Comparison of ENCODE assay signal across 1 cellular context in genomic region chr18:80213173-80213572, GRCh38.
TF ChIP-seq lines count a peak whose summit lies in the region.

No MANE protein-coding gene starts in this region.

TF ChIP-seq in HepG2, 621 proteins besides CTCF, POLR2A, EP300 and RAD21 (continued from another document):
- no peak for TF ChIP-seq ZNF451 (CRISPR knock-in tag; IDR thresholded peaks at IDR 0.05)
- TF ChIP-seq TFE3 (CRISPR knock-in tag; IDR thresholded peaks at IDR 0.05), result no peak
- TF ChIP-seq ARID2 (CRISPR knock-in tag; IDR thresholded peaks at IDR 0.05; ENCODE audit: borderline replicate concordance), result no peak
- TF ChIP-seq HES4 (CRISPR knock-in tag; IDR thresholded peaks at IDR 0.05; ENCODE audit: borderline replicate concordance), result no peak
- no peak for TF ChIP-seq MATR3 (CRISPR knock-in tag; IDR thresholded peaks at IDR 0.05)
- no peak for TF ChIP-seq SPEN (CRISPR knock-in tag; IDR thresholded peaks at IDR 0.05; ENCODE audit: low read depth)
- no peak for TF ChIP-seq IKZF4 (CRISPR knock-in tag; IDR thresholded peaks at IDR 0.05; ENCODE audit: borderline replicate concordance, low read depth, not compliant biosample characterization)
- TF ChIP-seq TBP (CRISPR knock-in tag; IDR thresholded peaks at IDR 0.05), result no peak
- no peak for TF ChIP-seq TEAD3 (CRISPR knock-in tag; optimal IDR thresholded peaks at IDR 0.05; ENCODE audit: borderline replicate concordance)
- TF ChIP-seq REST (IDR thresholded peaks at IDR 0.05; ENCODE audit: borderline replicate concordance in 1 of 2, low read depth in 1 of 2, low read length in 2 of 2), result no peak
- no peak for TF ChIP-seq ARID4A (CRISPR knock-in tag; IDR thresholded peaks at IDR 0.05; ENCODE audit: borderline replicate concordance)
- TF ChIP-seq SRY (CRISPR knock-in tag; IDR thresholded peaks at IDR 0.05), result no peak
- no peak for TF ChIP-seq SCMH1 (CRISPR knock-in tag; IDR thresholded peaks at IDR 0.05; ENCODE audit: borderline replicate concordance)
